27 cellular contexts compared by ENCODE assay signal in genomic region chr4:87934157-87934704, GRCh38. TPM values are rescaled to one million over a fixed set of nuclear protein-coding genes. Genes with fewer than 3 reads are reported as not detected.
"Had no signal": no experiment of that assay in that cellular context is flagged by ENCODE, and none has a peak within 500 bp of the region (broad histone marks: within the 10 kb centered on the region; RNA-seq: fewer than 3 reads in every experiment).

No MANE protein-coding gene starts in this region.

- H3K9me3 ChIP-seq: SJSA1 had no signal

- ATAC-seq: HepG2, T-helper 17 cell had no signal

- H3K4me3 Mint-ChIP-seq: T-helper 17 cell had no signal

- H3K27ac Mint-ChIP-seq: T-helper 17 cell had no signal

- DNase-seq: IMR-90, Kasumi-1, KG1, MM.1S, NCI-H1092 treated with DMSO at 0.1 percent for 48 hours, NCI-H1436, NCI-H187, NCI-H2029, NCI-H2081 treated with DMSO at 0.1 percent for 48 hours, NCI-H2171, NCI-H226, NCI-H446, NCI-H510A, NCI-H524 treated with DMSO at 0.1 percent for 48 hours, NCI-H69, NCI-H774, Right ventricle myocardium superior, RPMI8226, SIG-M5, T-helper 1 cell, T-helper 17 cell had no signal

- H3K4me1 ChIP-seq: SJSA1 had no signal

- H3K4me3 ChIP-seq: SJSA1, SK-N-MC had no signal

- H3K27me3 ChIP-seq: SJSA1 had no signal

- H3K4me1 Mint-ChIP-seq: T-helper 17 cell had no signal

- H3K36me3 ChIP-seq: SJSA1 had no signal

- H3K27ac ChIP-seq: HL-60, SJSA1, SK-N-MC had no signal

- FAIRE-seq: HepG2, HTR-8/SVneo, RCC 7860 had no signal

RNA-seq across cellular contexts. Expression of gene SPP1, which starts 41.3 kb away (rescaled TPM):
- total RNA-seq: T-helper 17 cell had no signal
